17 cellular contexts compared by ENCODE assay signal in genomic region chr15:72962054-72962702, GRCh38.
DNase-seq lines count a peak whose midpoint lies in the region; ATAC-seq lines count a peak whose summit lies in the region.
"Had no signal": no experiment of that assay in that cellular context is flagged by ENCODE, and none has a peak within 500 bp of the region (broad histone marks: within the 10 kb centered on the region; RNA-seq: fewer than 3 reads in every experiment).

No MANE protein-coding gene starts in this region.

- no peaks in the 10 kb centered on the region for H3K36me3 ChIP-seq in CD8-positive, alpha-beta memory T cell (ENCODE audit: insufficient read depth, low read length)

- H3K4me1 ChIP-seq in CD8-positive, alpha-beta memory T cell (ENCODE audit: insufficient read depth, low read length) = no peaks in the 10 kb centered on the region

- no peak overlapping the region for H3K4me3 ChIP-seq in CD8-positive, alpha-beta memory T cell (ENCODE audit: low read length)
- H3K4me3 ChIP-seq: GM23248 had no signal

- H3K27ac Mint-ChIP-seq in CD8-positive, alpha-beta memory T cell = peak overlapping the region in 6 of 8 donors; percentile 24 to 93 (median 56)
- peak overlapping the region; percentile 75 to 76 for H3K27ac Mint-ChIP-seq in effector memory CD8-positive, alpha-beta T cell
- peak overlapping the region; percentile 56 to 65 for H3K27ac Mint-ChIP-seq in natural killer cell treated with Interleukin-12 subunit alpha and Interleukin-12 subunit beta and Interleukin-15 and Interleukin-18, amount 100 ng/mL, for 72 hours
- H3K27ac Mint-ChIP-seq: B cell; CD4-positive, alpha-beta T cell had no signal

- peaks cover 0 to 32% (median 0%) of the 10 kb centered on the region in 3 donors for H3K36me3 Mint-ChIP-seq in CD8-positive, alpha-beta memory T cell
- H3K36me3 Mint-ChIP-seq in effector memory CD8-positive, alpha-beta T cell (ENCODE audit: insufficient read depth) = peaks cover 5% of the 10 kb centered on the region
- H3K36me3 Mint-ChIP-seq in natural killer cell treated with Interleukin-12 subunit alpha and Interleukin-12 subunit beta and Interleukin-15 and Interleukin-18, amount 100 ng/mL, for 72 hours = peaks cover 4% of the 10 kb centered on the region

- peaks cover 0 to 26% (median 17%) of the 10 kb centered on the region in 5 donors for H3K9me3 Mint-ChIP-seq in CD8-positive, alpha-beta memory T cell
- peaks cover 0 to 6% of the 10 kb centered on the region in 2 donors for H3K9me3 Mint-ChIP-seq in effector memory CD8-positive, alpha-beta T cell
- peaks cover 2% of the 10 kb centered on the region for H3K9me3 Mint-ChIP-seq in natural killer cell treated with Interleukin-12 subunit alpha and Interleukin-12 subunit beta and Interleukin-15 and Interleukin-18, amount 100 ng/mL, for 72 hours
- H3K9me3 Mint-ChIP-seq: CD4-positive, alpha-beta T cell had no signal

- H3K4me3 Mint-ChIP-seq in CD8-positive, alpha-beta memory T cell = peak overlapping the region in 5 of 7 donors; percentile 5 to 76 (median 38)
- peak overlapping the region; percentile 54 to 61 for H3K4me3 Mint-ChIP-seq in effector memory CD8-positive, alpha-beta T cell
- H3K4me3 Mint-ChIP-seq in natural killer cell treated with Interleukin-12 subunit alpha and Interleukin-12 subunit beta and Interleukin-15 and Interleukin-18, amount 100 ng/mL, for 72 hours = peak overlapping the region; percentile 55
- H3K4me3 Mint-ChIP-seq: B cell; CD4-positive, alpha-beta T cell; H9 had no signal

- CTCF ChIA-PET in CD8-positive, alpha-beta memory T cell (lab: Charles Lee) = no interaction called here

- ATAC-seq in effector memory CD8-positive, alpha-beta T cell (replicated peaks) = peak; percentile 16
- ATAC-seq in natural killer cell treated with Interleukin-12 subunit alpha and Interleukin-12 subunit beta and Interleukin-15 and Interleukin-18, amount 100 ng/mL, for 72 hours = peak in 1 of 2 donors; percentile 51
- ATAC-seq in GM19328 (IDR thresholded peaks at IDR 0.05; ENCODE audit: unreplicated experiment) = no peak
- ATAC-seq: HepG2 had no signal

- no peaks in the 10 kb centered on the region for H3K9me3 ChIP-seq in CD8-positive, alpha-beta memory T cell (ENCODE audit: low read length)

- intact Hi-C loops in posterior cingulate gyrus (cut with DNase I) = no loop called here

- peaks cover 0 to 40% (median 34%) of the 10 kb centered on the region in 3 donors for H3K4me1 Mint-ChIP-seq in CD8-positive, alpha-beta memory T cell
- peaks cover 33 to 43% of the 10 kb centered on the region in 2 donors for H3K4me1 Mint-ChIP-seq in effector memory CD8-positive, alpha-beta T cell (ENCODE audit: low read depth in 2 of 2)
- H3K4me1 Mint-ChIP-seq in natural killer cell treated with Interleukin-12 subunit alpha and Interleukin-12 subunit beta and Interleukin-15 and Interleukin-18, amount 100 ng/mL, for 72 hours (ENCODE audit: low read depth in 2 of 2) = peaks cover 41 to 44% of the 10 kb centered on the region in 2 donors
- H3K4me1 Mint-ChIP-seq: B cell, H9 had no signal

- H3K27me3 ChIP-seq in CD8-positive, alpha-beta memory T cell (ENCODE audit: insufficient read depth, low read length, poor library complexity, severe bottlenecking) = no peaks in the 10 kb centered on the region

- POLR2A ChIA-PET in CD8-positive, alpha-beta memory T cell (lab: Charles Lee) = no interaction called here

- DNase-seq in CD8-positive, alpha-beta memory T cell = no peak
- no peak for DNase-seq in effector memory CD8-positive, alpha-beta T cell
- DNase-seq in left kidney (ENCODE audit: low read depth, low spot score) = peak; percentile 17
- DNase-seq in natural killer cell treated with Interleukin-12 subunit alpha and Interleukin-12 subunit beta and Interleukin-15 and Interleukin-18, amount 100 ng/mL, for 72 hours (ENCODE audit: low spot score) = no peak
- DNase-seq in posterior cingulate gyrus = no peak
- no peak for DNase-seq in H4 (ENCODE audit: low spot score)
- DNase-seq in SIG-M5 (lab: John Stamatoyannopoulos, UW) = no peak
- DNase-seq: CD4-positive, alpha-beta T cell; COR-L47; DMS153; DMS79 treated with DMSO at 0.1 percent for 48 hours; EL; GM23248; H9 had no signal

- peaks cover 1 to 43% of the 10 kb centered on the region in 2 donors for H3K27me3 Mint-ChIP-seq in CD8-positive, alpha-beta memory T cell
- no peaks in the 10 kb centered on the region for H3K27me3 Mint-ChIP-seq in effector memory CD8-positive, alpha-beta T cell
- no peaks in the 10 kb centered on the region for H3K27me3 Mint-ChIP-seq in natural killer cell treated with Interleukin-12 subunit alpha and Interleukin-12 subunit beta and Interleukin-15 and Interleukin-18, amount 100 ng/mL, for 72 hours

- no peak overlapping the region for H3K27ac ChIP-seq in CD8-positive, alpha-beta memory T cell (ENCODE audit: low read depth, low read length)
- H3K27ac ChIP-seq: GM23248 had no signal
